9 cellular contexts compared by ENCODE assay signal in genomic region chr11:78414321-78415051, GRCh38. TPM values are rescaled to one million over a fixed set of nuclear protein-coding genes. Genes with fewer than 3 reads are reported as not detected.
DNase-seq lines count a peak whose midpoint lies in the region; ATAC-seq, FAIRE-seq and TF ChIP-seq lines count a peak whose summit lies in the region.
"Had no signal": no experiment of that assay in that cellular context is flagged by ENCODE, and none has a peak within 500 bp of the region (broad histone marks: within the 10 kb centered on the region; RNA-seq: fewer than 3 reads in every experiment).

No MANE protein-coding gene starts in this region.

- CTCF ChIA-PET in activated CD4-positive, alpha-beta memory T cell treated with anti-CD3 and anti-CD28 coated beads for 36 hours (lab: Charles Lee): interaction anchor here (0.6 to 6.9 kb wide), 10 partner anchors 14 to 420 kb away, joined by 3 to 97 read pairs (median 4); partner anchors contain the start of genes INTS4, KCTD21, NARS2 and USP35

- H3K36me3 Mint-ChIP-seq in activated CD4-positive, alpha-beta memory T cell treated with anti-CD3 and anti-CD28 coated beads for 36 hours: peaks cover 2% of the 10 kb centered on the region

- H3K36me3 ChIP-seq in bronchial epithelial cell (ENCODE audit: control insufficient read depth, insufficient read depth, low read length) (no peaks in the 10 kb centered on the region), neutrophil (no peaks in the 10 kb centered on the region)

- TF ChIP-seq CTCF in LNCAP (IDR thresholded peaks at IDR 0.05) (peak; percentile 62), bronchial epithelial cell (IDR thresholded peaks at IDR 0.05; ENCODE audit: insufficient read depth, low read length, severe bottlenecking) (peak; percentile 33), neutrophil (IDR thresholded peaks at IDR 0.05) (peak; percentile 48)

- H3K9me3 ChIP-seq in neutrophil: no peaks in the 10 kb centered on the region

- peak; percentile 62 for DNase-seq in DMS53 (lab: John Stamatoyannopoulos, UW)
- DNase-seq in bronchial epithelial cell (ENCODE audit: low read depth): peak; percentile 34
- no peak for DNase-seq in posterior vena cava (ENCODE audit: low spot score)
- no peak for DNase-seq in NCI-H1694 (lab: John Stamatoyannopoulos, UW)
- DNase-seq in activated CD4-positive, alpha-beta memory T cell treated with anti-CD3 and anti-CD28 coated beads for 36 hours: no peak

- H3K9me3 Mint-ChIP-seq in activated CD4-positive, alpha-beta memory T cell treated with anti-CD3 and anti-CD28 coated beads for 36 hours: peaks cover 4% of the 10 kb centered on the region

- no peak overlapping the region for H3K27ac Mint-ChIP-seq in activated CD4-positive, alpha-beta memory T cell treated with anti-CD3 and anti-CD28 coated beads for 36 hours
- H3K27ac Mint-ChIP-seq: immature natural killer cell had no signal

- intact Hi-C loops in posterior vena cava (cut with DNase I): loop anchor here in 1 of 2 donors (5.0 kb wide), 2 partner anchors 97 to 182 kb away; no protein-coding TSS in a partner anchor
- intact Hi-C loops in activated CD4-positive, alpha-beta memory T cell treated with anti-CD3 and anti-CD28 coated beads for 36 hours (cut with micrococcal nuclease): loop anchor here (5.0 kb wide), 6 partner anchors 87 to 592 kb away; partner anchors contain the start of genes AAMDC, ALG8, NDUFC2 and RSF1

- no peak for FAIRE-seq in bronchial epithelial cell (lab: Jason Lieb, UNC)

- peak overlapping the region; percentile 39 for H3K27ac ChIP-seq in neutrophil

- H3K27me3 Mint-ChIP-seq in activated CD4-positive, alpha-beta memory T cell treated with anti-CD3 and anti-CD28 coated beads for 36 hours: peaks cover 11% of the 10 kb centered on the region

- H3K4me1 Mint-ChIP-seq in activated CD4-positive, alpha-beta memory T cell treated with anti-CD3 and anti-CD28 coated beads for 36 hours (ENCODE audit: low read depth): peaks cover 21% of the 10 kb centered on the region

- H3K4me3 Mint-ChIP-seq in activated CD4-positive, alpha-beta memory T cell treated with anti-CD3 and anti-CD28 coated beads for 36 hours: no peak overlapping the region

- H3K27me3 ChIP-seq in bronchial epithelial cell (ENCODE audit: control insufficient read depth, insufficient read depth, low read length) (no peaks in the 10 kb centered on the region), neutrophil (no peaks in the 10 kb centered on the region)

- peaks cover 49 to 56% of the 10 kb centered on the region in 2 experiments for H3K4me1 ChIP-seq in neutrophil (ENCODE audit: control insufficient read depth in 1 of 2, insufficient read depth in 1 of 2, low read depth in 1 of 2, low read length in 1 of 2)

- POLR2A ChIA-PET in activated CD4-positive, alpha-beta memory T cell treated with anti-CD3 and anti-CD28 coated beads for 36 hours (lab: Charles Lee): no interaction called here

- ATAC-seq in GM21737 (IDR thresholded peaks at IDR 0.05; ENCODE audit: unreplicated experiment): no peak

- H3K4me3 ChIP-seq in bronchial epithelial cell (ENCODE audit: low read depth, low read length) (no peak overlapping the region), neutrophil (ENCODE audit: low read depth in 1 of 2, low read length in 1 of 2) (no peak overlapping the region)

RNA-seq across cellular contexts. Expression of gene GAB2, which starts 3.1 kb away (rescaled TPM):
- total RNA-seq in bronchial epithelial cell (6.6 and 7.9 TPM in 2 replicates), posterior vena cava (10 to 100 TPM; 45.1 to 89.7 TPM)
- 10 to 100 TPM in 1 of 2 experiments, 1 to 10 TPM in 1; 8.9 to 11.1 TPM for total RNA-seq in activated CD4-positive, alpha-beta memory T cell treated with anti-CD3 and anti-CD28 coated beads for 36 hours

Comparison
In these comparisons a context has a peak if more than half of its experiments do, and no peak if none do; other contexts are left out.
1. DNase-seq: peak in DMS53 (single experiment) and bronchial epithelial cell (single experiment); none in posterior vena cava (single experiment), NCI-H1694 (single experiment) and activated CD4-positive, alpha-beta memory T cell treated with anti-CD3 and anti-CD28 coated beads for 36 hours (single experiment).
2. Peak in every context shown above with its lines, with median percentiles within 50 percentile points of each other: CTCF ChIP-seq.